Comparison of ENCODE assay signal across 13 cellular contexts in the genomic region with DNA sequence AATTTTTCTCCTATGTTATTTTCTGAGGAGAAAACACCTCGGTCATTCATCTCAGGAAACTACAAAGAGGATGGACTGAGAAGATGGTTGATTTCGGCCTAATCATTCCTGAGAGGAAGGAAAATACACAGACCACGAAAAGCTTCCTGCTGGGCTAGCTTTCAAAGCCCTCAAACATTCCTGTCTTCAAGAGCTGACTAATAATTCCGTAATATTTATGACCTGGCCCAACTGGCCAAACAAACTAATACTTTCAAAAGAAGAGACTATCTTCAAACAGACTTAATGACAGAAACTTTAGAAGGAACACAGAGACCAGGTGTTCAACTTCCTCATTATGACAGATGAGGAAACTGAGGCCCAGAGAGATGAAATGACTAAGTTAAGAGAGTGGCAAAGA.
DNase-seq lines count a peak whose midpoint lies in the region; ATAC-seq and TF ChIP-seq lines count a peak whose summit lies in the region.
"Had no signal": no experiment of that assay in that cellular context is flagged by ENCODE, and none has a peak within 500 bp of the region (broad histone marks: within the 10 kb centered on the region; RNA-seq: fewer than 3 reads in every experiment).

No MANE protein-coding gene starts in this region.

- no peak for TF ChIP-seq CTCF in mucosa of descending colon (IDR thresholded peaks at IDR 0.05)

- no peaks in the 10 kb centered on the region for H3K27me3 Mint-ChIP-seq in CD8-positive, alpha-beta memory T cell
- H3K27me3 Mint-ChIP-seq in naive thymus-derived CD4-positive, alpha-beta T cell: no peaks in the 10 kb centered on the region

- POLR2A ChIA-PET in CD8-positive, alpha-beta memory T cell (lab: Charles Lee): no interaction called here
- POLR2A ChIA-PET in naive thymus-derived CD4-positive, alpha-beta T cell (lab: Charles Lee): no interaction called here

- H3K36me3 Mint-ChIP-seq in CD8-positive, alpha-beta memory T cell: peaks cover 0 to 76% (median 20%) of the 10 kb centered on the region in 3 donors
- peaks cover 7 to 54% (median 22%) of the 10 kb centered on the region in 5 donors for H3K36me3 Mint-ChIP-seq in naive thymus-derived CD4-positive, alpha-beta T cell

- H3K27ac Mint-ChIP-seq in CD8-positive, alpha-beta memory T cell: peak overlapping the region; percentile 47 to 92 (median 66)
- H3K27ac Mint-ChIP-seq in naive thymus-derived CD4-positive, alpha-beta T cell: peak overlapping the region; percentile 25 to 96 (median 83)
- H3K27ac Mint-ChIP-seq: nephron had no signal

- H3K9me3 Mint-ChIP-seq in CD8-positive, alpha-beta memory T cell: no peaks in the 10 kb centered on the region
- no peaks in the 10 kb centered on the region for H3K9me3 Mint-ChIP-seq in naive thymus-derived CD4-positive, alpha-beta T cell
- H3K9me3 Mint-ChIP-seq: nephron had no signal

- H3K4me3 Mint-ChIP-seq in CD8-positive, alpha-beta memory T cell: no peak overlapping the region
- peak overlapping the region in 2 of 10 donors; percentile 1 to 14 for H3K4me3 Mint-ChIP-seq in naive thymus-derived CD4-positive, alpha-beta T cell
- H3K4me3 Mint-ChIP-seq: nephron had no signal

- H3K4me1 ChIP-seq in CD8-positive, alpha-beta memory T cell (ENCODE audit: insufficient read depth, low read length): peaks cover 48% of the 10 kb centered on the region
- H3K4me1 ChIP-seq in naive thymus-derived CD4-positive, alpha-beta T cell (ENCODE audit: control insufficient read depth in 2 of 2, insufficient read depth in 2 of 2, low read length in 2 of 2): peaks cover 19 to 41% of the 10 kb centered on the region in 2 donors
- peaks cover 10% of the 10 kb centered on the region for H3K4me1 ChIP-seq in mucosa of descending colon (ENCODE audit: low read depth)

- DNase-seq in CD8-positive, alpha-beta memory T cell: no peak
- DNase-seq in MG63: peak; percentile 59
- DNase-seq in dermis blood vessel endothelial cell: peak; percentile 54
- no peak for DNase-seq in naive thymus-derived CD4-positive, alpha-beta T cell
- DNase-seq in mucosa of descending colon: no peak
- no peak for DNase-seq in posterior vena cava (ENCODE audit: low spot score)
- no peak for DNase-seq in NCI-H2107 (lab: John Stamatoyannopoulos, UW)
- DNase-seq: cortex of kidney; NCI-H1092; NCI-H82; stimulated activated CD4-positive, alpha-beta T cell treated with anti-CD3 and anti-CD28 coated beads, Interleukin-15, amount 100 ng/mL, for 24 hours had no signal

- no peak overlapping the region for H3K4me3 ChIP-seq in CD8-positive, alpha-beta memory T cell (ENCODE audit: low read length)
- H3K4me3 ChIP-seq in MG63: no peak overlapping the region
- no peak overlapping the region for H3K4me3 ChIP-seq in naive thymus-derived CD4-positive, alpha-beta T cell (ENCODE audit: low read length)
- no peak overlapping the region for H3K4me3 ChIP-seq in mucosa of descending colon

- no peak for ATAC-seq in naive thymus-derived CD4-positive, alpha-beta T cell
- ATAC-seq in mucosa of descending colon (no peak), HG02623 (IDR thresholded peaks at IDR 0.05; ENCODE audit: unreplicated experiment) (no peak)

- H3K27me3 ChIP-seq in CD8-positive, alpha-beta memory T cell (ENCODE audit: insufficient read depth, low read length, poor library complexity, severe bottlenecking): no peaks in the 10 kb centered on the region
- H3K27me3 ChIP-seq in MG63: no peaks in the 10 kb centered on the region
- no peaks in the 10 kb centered on the region for H3K27me3 ChIP-seq in naive thymus-derived CD4-positive, alpha-beta T cell (ENCODE audit: control insufficient read depth in 2 of 2, insufficient read depth in 2 of 2, low read length in 2 of 2)

- intact Hi-C loops in naive thymus-derived CD4-positive, alpha-beta T cell (cut with micrococcal nuclease): loop anchor here in 1 of 2 donors (2.0 kb wide), 2 partner anchors 17 to 41 kb away; no protein-coding TSS in a partner anchor
- intact Hi-C loops in mucosa of descending colon (cut with DNase I, micrococcal nuclease) (no loop called here), posterior vena cava (cut with DNase I) (no loop called here)

- no peak overlapping the region for H3K27ac ChIP-seq in CD8-positive, alpha-beta memory T cell (ENCODE audit: low read depth, low read length)
- peak overlapping the region; percentile 33 for H3K27ac ChIP-seq in naive thymus-derived CD4-positive, alpha-beta T cell (ENCODE audit: low read depth, low read length)

- H3K9me3 ChIP-seq in CD8-positive, alpha-beta memory T cell (ENCODE audit: low read length): no peaks in the 10 kb centered on the region
- no peaks in the 10 kb centered on the region for H3K9me3 ChIP-seq in MG63
- no peaks in the 10 kb centered on the region for H3K9me3 ChIP-seq in naive thymus-derived CD4-positive, alpha-beta T cell (ENCODE audit: control insufficient read depth in 2 of 3, low read length in 3 of 3)
- no peaks in the 10 kb centered on the region for H3K9me3 ChIP-seq in mucosa of descending colon

- CTCF ChIA-PET in CD8-positive, alpha-beta memory T cell (lab: Charles Lee): interaction anchor here (0.9 to 2.0 kb wide), 5 partner anchors 8 to 52 kb away, joined by 3 to 8 read pairs (median 3); no protein-coding TSS in a partner anchor
- CTCF ChIA-PET in naive thymus-derived CD4-positive, alpha-beta T cell (lab: Charles Lee): interaction anchor here (0.8 kb wide), 1 partner anchor 273 kb away, joined by 3 read pairs; no protein-coding TSS in a partner anchor

- peaks cover 73 to 95% (median 92%) of the 10 kb centered on the region in 3 donors for H3K4me1 Mint-ChIP-seq in CD8-positive, alpha-beta memory T cell
- peaks cover 52 to 97% (median 90%) of the 10 kb centered on the region in 7 donors for H3K4me1 Mint-ChIP-seq in naive thymus-derived CD4-positive, alpha-beta T cell

- peaks cover 14% of the 10 kb centered on the region for H3K36me3 ChIP-seq in CD8-positive, alpha-beta memory T cell (ENCODE audit: insufficient read depth, low read length)
- H3K36me3 ChIP-seq in MG63 (peaks cover 32% of the 10 kb centered on the region), mucosa of descending colon (ENCODE audit: low read depth) (no peaks in the 10 kb centered on the region)
- peaks cover 9 to 45% (median 9%) of the 10 kb centered on the region in 3 experiments for H3K36me3 ChIP-seq in naive thymus-derived CD4-positive, alpha-beta T cell (ENCODE audit: control insufficient read depth in 2 of 3, insufficient read depth in 3 of 3, low read length in 3 of 3)

Comparison
In these comparisons a context has a peak if more than half of its experiments do, and no peak if none do; other contexts are left out.
1. DNase-seq: peak in MG63 (single experiment) and dermis blood vessel endothelial cell (single experiment); none in CD8-positive, alpha-beta memory T cell (0 of 5), naive thymus-derived CD4-positive, alpha-beta T cell (0 of 9), mucosa of descending colon (0 of 3), posterior vena cava (single experiment) and NCI-H2107 (single experiment).